1 cellular context compared by ENCODE assay signal in genomic region chr2:43076676-43077075, GRCh38.
TF ChIP-seq lines count a peak whose summit lies in the region.

No MANE protein-coding gene starts in this region.

TF ChIP-seq in WTC11, 78 proteins besides CTCF, POLR2A, EP300 and RAD21 (continued from another document):
- TF ChIP-seq, protein P1, sequence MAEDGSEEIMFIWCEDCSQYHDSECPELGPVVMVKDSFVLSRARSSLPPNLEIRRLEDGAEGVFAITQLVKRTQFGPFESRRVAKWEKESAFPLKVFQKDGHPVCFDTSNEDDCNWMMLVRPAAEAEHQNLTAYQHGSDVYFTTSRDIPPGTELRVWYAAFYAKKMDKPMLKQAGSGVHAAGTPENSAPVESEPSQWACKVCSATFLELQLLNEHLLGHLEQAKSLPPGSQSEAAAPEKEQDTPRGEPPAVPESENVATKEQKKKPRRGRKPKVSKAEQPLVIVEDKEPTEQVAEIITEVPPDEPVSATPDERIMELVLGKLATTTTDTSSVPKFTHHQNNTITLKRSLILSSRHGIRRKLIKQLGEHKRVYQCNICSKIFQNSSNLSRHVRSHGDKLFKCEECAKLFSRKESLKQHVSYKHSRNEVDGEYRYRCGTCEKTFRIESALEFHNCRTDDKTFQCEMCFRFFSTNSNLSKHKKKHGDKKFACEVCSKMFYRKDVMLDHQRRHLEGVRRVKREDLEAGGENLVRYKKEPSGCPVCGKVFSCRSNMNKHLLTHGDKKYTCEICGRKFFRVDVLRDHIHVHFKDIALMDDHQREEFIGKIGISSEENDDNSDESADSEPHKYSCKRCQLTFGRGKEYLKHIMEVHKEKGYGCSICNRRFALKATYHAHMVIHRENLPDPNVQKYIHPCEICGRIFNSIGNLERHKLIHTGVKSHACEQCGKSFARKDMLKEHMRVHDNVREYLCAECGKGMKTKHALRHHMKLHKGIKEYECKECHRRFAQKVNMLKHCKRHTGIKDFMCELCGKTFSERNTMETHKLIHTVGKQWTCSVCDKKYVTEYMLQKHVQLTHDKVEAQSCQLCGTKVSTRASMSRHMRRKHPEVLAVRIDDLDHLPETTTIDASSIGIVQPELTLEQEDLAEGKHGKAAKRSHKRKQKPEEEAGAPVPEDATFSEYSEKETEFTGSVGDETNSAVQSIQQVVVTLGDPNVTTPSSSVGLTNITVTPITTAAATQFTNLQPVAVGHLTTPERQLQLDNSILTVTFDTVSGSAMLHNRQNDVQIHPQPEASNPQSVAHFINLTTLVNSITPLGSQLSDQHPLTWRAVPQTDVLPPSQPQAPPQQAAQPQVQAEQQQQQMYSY (CRISPR knock-in tag; IDR thresholded peaks at IDR 0.05), result no peak
- TF ChIP-seq ZNF138 (CRISPR knock-in tag; conservative IDR thresholded peaks at IDR 0.05) (no peak), ATF1 (CRISPR knock-in tag; IDR thresholded peaks at IDR 0.05) (no peak), ZNF416 (CRISPR knock-in tag; IDR thresholded peaks at IDR 0.05) (no peak), ELF4 (CRISPR knock-in tag; IDR thresholded peaks at IDR 0.05; ENCODE audit: low read depth) (no peak), MAX (CRISPR knock-in tag; IDR thresholded peaks at IDR 0.05) (no peak), NR2C2 (CRISPR knock-in tag; IDR thresholded peaks at IDR 0.05) (no peak), RELA (CRISPR knock-in tag; IDR thresholded peaks at IDR 0.05; ENCODE audit: borderline replicate concordance) (no peak), ZNF263 (CRISPR knock-in tag; IDR thresholded peaks at IDR 0.05; ENCODE audit: low read depth) (no peak), ZMAT4 (CRISPR knock-in tag; IDR thresholded peaks at IDR 0.05) (no peak)
TF ChIP-seq in WTC11: peak in this region for 0.
